ENCODE assay signal across 8 cellular contexts in the genomic region with DNA sequence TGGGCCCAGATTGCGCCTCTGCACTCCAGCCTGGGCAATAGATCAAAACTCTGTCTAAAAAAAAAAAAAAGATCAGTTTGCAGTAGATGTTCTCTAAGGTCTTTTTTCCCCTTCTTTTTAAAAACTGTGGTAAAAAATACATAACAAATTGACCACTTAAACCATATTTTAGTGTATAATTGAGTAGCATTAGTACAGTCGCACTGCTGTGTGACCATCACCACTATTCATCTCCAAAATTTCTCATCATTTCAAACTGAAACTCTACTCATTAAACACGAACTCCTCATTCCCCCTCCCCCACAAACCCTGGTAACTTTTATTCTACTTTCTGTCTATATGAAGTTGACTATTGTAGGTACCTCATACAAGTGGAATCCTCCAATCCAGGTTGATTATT.
"Had no signal": no experiment of that assay in that cellular context is flagged by ENCODE, and none has a peak within 500 bp of the region (broad histone marks: within the 10 kb centered on the region; RNA-seq: fewer than 3 reads in every experiment).

No MANE protein-coding gene starts in this region.

- H3K36me3 Mint-ChIP-seq: IgD-negative memory B cell had no signal

- H3K4me3 ChIP-seq: K562 had no signal

- H3K9me3 Mint-ChIP-seq: IgD-negative memory B cell had no signal

- H3K27ac Mint-ChIP-seq: IgD-negative memory B cell had no signal

- H3K4me3 Mint-ChIP-seq: IgD-negative memory B cell had no signal

- ATAC-seq: HepG2, K562 had no signal

- FAIRE-seq: HepG2, HTR-8/SVneo, K562 had no signal

- H3K4me1 Mint-ChIP-seq: IgD-negative memory B cell had no signal

- DNase-seq: IMR-90, KBM-7, KG1 had no signal

- H3K27ac ChIP-seq: HL-60 had no signal
